17 cellular contexts compared by ENCODE assay signal in genomic region chr1:207844374-207844773, GRCh38.
A peak's percentile ranks its signal among the peaks of the same experiment; 100 is the strongest.
DNase-seq lines count a peak whose midpoint lies in the region; ATAC-seq and TF ChIP-seq lines count a peak whose summit lies in the region.
"Had no signal": no experiment of that assay in that cellular context is flagged by ENCODE, and none has a peak within 500 bp of the region (broad histone marks: within the 10 kb centered on the region; RNA-seq: fewer than 3 reads in every experiment).

No MANE protein-coding gene starts in this region.

- TF ChIP-seq CTCF in NB4 (IDR thresholded peaks at IDR 0.05; ENCODE audit: low read depth, low read length) (no peak), neutrophil (IDR thresholded peaks at IDR 0.05) (no peak)

- H3K27me3 Mint-ChIP-seq in central memory CD8-positive, alpha-beta T cell, result no peaks in the 10 kb centered on the region
- H3K27me3 Mint-ChIP-seq: activated CD4-positive, alpha-beta T cell treated with anti-CD3 and anti-CD28 coated beads for 36 hours; stimulated activated naive B cell treated with anti-CD40 and anti-IgM and Interleukin-4, amounts not matched to agents 10 μg/mL and 1 μg/mL and 100 μg/mL, for 72 hours had no signal

- peaks cover 29% of the 10 kb centered on the region for H3K36me3 Mint-ChIP-seq in central memory CD8-positive, alpha-beta T cell (ENCODE audit: insufficient read depth)

- peak; percentile 20 for DNase-seq in DMS 273 (lab: John Stamatoyannopoulos, UW; ENCODE audit: unreplicated experiment)
- DNase-seq in DMS 273 treated with DMSO at 0.1 percent for 48 hours (lab: John Stamatoyannopoulos, UW), result no peak
- DNase-seq in NB4 (ENCODE audit: low read depth), result peak; percentile 90
- no peak for DNase-seq in central memory CD8-positive, alpha-beta T cell (ENCODE audit: low spot score in 2 of 2)
- no peak for DNase-seq in NCI-H774 (lab: John Stamatoyannopoulos, UW)
- DNase-seq in inferior parietal cortex (ENCODE audit: extremely low spot score), result no peak
- DNase-seq: activated CD4-positive, alpha-beta T cell treated with anti-CD3 and anti-CD28 coated beads for 36 hours; amniotic stem cell; cortex of kidney; mesendoderm; NCI-H1436; stimulated activated naive B cell treated with anti-CD40 and anti-IgM and Interleukin-4, amounts not matched to agents 10 μg/mL and 1 μg/mL and 100 μg/mL, for 72 hours; T-helper 2 cell had no signal

- H3K27me3 ChIP-seq in neutrophil, result no peaks in the 10 kb centered on the region

- H3K4me3 Mint-ChIP-seq in central memory CD8-positive, alpha-beta T cell, result no peak overlapping the region
- H3K4me3 Mint-ChIP-seq: activated CD4-positive, alpha-beta T cell treated with anti-CD3 and anti-CD28 coated beads for 36 hours; stimulated activated naive B cell treated with anti-CD40 and anti-IgM and Interleukin-4, amounts not matched to agents 10 μg/mL and 1 μg/mL and 100 μg/mL, for 72 hours had no signal

- ATAC-seq in central memory CD8-positive, alpha-beta T cell (replicated peaks; ENCODE audit: extremely low read depth, poor library complexity, severe bottlenecking), result no peak
- ATAC-seq in HG03460 (IDR thresholded peaks at IDR 0.05; ENCODE audit: unreplicated experiment), result no peak
- ATAC-seq: activated CD4-positive, alpha-beta T cell treated with anti-CD3 and anti-CD28 coated beads for 36 hours; Panc1; stimulated activated naive B cell treated with anti-CD40 and anti-IgM and Interleukin-4, amounts not matched to agents 10 μg/mL and 1 μg/mL and 100 μg/mL, for 72 hours had no signal

- peaks cover 3% of the 10 kb centered on the region for H3K36me3 ChIP-seq in neutrophil

- peaks cover 48 to 69% of the 10 kb centered on the region in 2 experiments for H3K4me1 ChIP-seq in neutrophil (ENCODE audit: control insufficient read depth in 1 of 2, insufficient read depth in 1 of 2, low read depth in 1 of 2, low read length in 1 of 2)

- H3K9me3 ChIP-seq in neutrophil, result no peaks in the 10 kb centered on the region

- peak overlapping the region; percentile 82 for H3K27ac Mint-ChIP-seq in central memory CD8-positive, alpha-beta T cell (ENCODE audit: low read depth)
- H3K27ac Mint-ChIP-seq: activated CD4-positive, alpha-beta T cell treated with anti-CD3 and anti-CD28 coated beads for 36 hours; stimulated activated naive B cell treated with anti-CD40 and anti-IgM and Interleukin-4, amounts not matched to agents 10 μg/mL and 1 μg/mL and 100 μg/mL, for 72 hours had no signal

- no peak overlapping the region for H3K4me3 ChIP-seq in NB4 (ENCODE audit: low read depth, low read length)
- no peak overlapping the region for H3K4me3 ChIP-seq in neutrophil (ENCODE audit: low read depth in 1 of 2, low read length in 1 of 2)

- no peak for TF ChIP-seq POLR2A in NB4 (IDR thresholded peaks at IDR 0.05; ENCODE audit: extremely low read depth, insufficient read length)

- H3K4me1 Mint-ChIP-seq in central memory CD8-positive, alpha-beta T cell, result peaks cover 81% of the 10 kb centered on the region

- peak overlapping the region; percentile 70 for H3K27ac ChIP-seq in neutrophil
- H3K27ac ChIP-seq: 22Rv1 had no signal

- H3K9me3 Mint-ChIP-seq in central memory CD8-positive, alpha-beta T cell, result no peaks in the 10 kb centered on the region
- H3K9me3 Mint-ChIP-seq: stimulated activated naive B cell treated with anti-CD40 and anti-IgM and Interleukin-4, amounts not matched to agents 10 μg/mL and 1 μg/mL and 100 μg/mL, for 72 hours had no signal

Comparison
In these comparisons a context has a peak if more than half of its experiments do, and no peak if none do; other contexts are left out.
1. DNase-seq: peak in DMS 273 (single experiment) and NB4 (single experiment); none in DMS 273 treated with DMSO at 0.1 percent for 48 hours (single experiment), central memory CD8-positive, alpha-beta T cell (0 of 2), NCI-H774 (single experiment) and inferior parietal cortex (single experiment).